Comparison of ENCODE assay signal across 1 cellular context in genomic region chr10:102418612-102419560, GRCh38.
TF ChIP-seq lines count a peak whose summit lies in the region.

Gene PSD (minus strand): TSS chr10:102418785. CDS start chr10:102417038, 1,747 bp downstream.

TF ChIP-seq in WTC11, 78 proteins besides CTCF, POLR2A, EP300 and RAD21 (continued from another document):
- no peak for TF ChIP-seq ZBTB43 (CRISPR knock-in tag; IDR thresholded peaks at IDR 0.05)
- no peak for TF ChIP-seq RORB (CRISPR knock-in tag; IDR thresholded peaks at IDR 0.05)
- no peak for TF ChIP-seq NFATC4 (CRISPR knock-in tag; IDR thresholded peaks at IDR 0.05)
- TF ChIP-seq TEAD4 (CRISPR knock-in tag; IDR thresholded peaks at IDR 0.05): no peak
- no peak for TF ChIP-seq ZNF671 (CRISPR knock-in tag; IDR thresholded peaks at IDR 0.05)
- no peak for TF ChIP-seq ZSCAN18 (CRISPR knock-in tag; IDR thresholded peaks at IDR 0.05)
- 0 out of 2 replicates have a peak, but pooled peaks have one; percentile 19 for TF ChIP-seq ATF1 (CRISPR knock-in tag; IDR thresholded peaks at IDR 0.05)
- TF ChIP-seq NR3C1 (CRISPR knock-in tag; conservative IDR thresholded peaks at IDR 0.05; ENCODE audit: low read depth): no peak
- TF ChIP-seq FOXJ3 (CRISPR knock-in tag; IDR thresholded peaks at IDR 0.05; ENCODE audit: borderline replicate concordance): no peak
- TF ChIP-seq ZMAT4 (CRISPR knock-in tag; IDR thresholded peaks at IDR 0.05): no peak
- no peak; the same call in 1 of the 2 replicates for TF ChIP-seq ZNF232 (CRISPR knock-in tag; IDR thresholded peaks at IDR 0.05)
- TF ChIP-seq CREM (CRISPR knock-in tag; IDR thresholded peaks at IDR 0.05): 0 out of 2 replicates have a peak, but pooled peaks have one; percentile 20
- no peak for TF ChIP-seq NFYB (CRISPR knock-in tag; conservative IDR thresholded peaks at IDR 0.05; ENCODE audit: low read depth)
- peak; percentile 20; the same call in 1 of the 2 replicates for TF ChIP-seq MLX (CRISPR knock-in tag; IDR thresholded peaks at IDR 0.05)
- TF ChIP-seq GTF2I (CRISPR knock-in tag; conservative IDR thresholded peaks at IDR 0.05): 0 out of 2 replicates have a peak, but pooled peaks have one; percentile 4
- no peak for TF ChIP-seq TCF7 (CRISPR knock-in tag; IDR thresholded peaks at IDR 0.05; ENCODE audit: low read depth)
- no peak for TF ChIP-seq AR (CRISPR knock-in tag; IDR thresholded peaks at IDR 0.05)
- TF ChIP-seq SMAD3 (CRISPR knock-in tag; IDR thresholded peaks at IDR 0.05; ENCODE audit: borderline replicate concordance): no peak
- no peak for TF ChIP-seq ESRRA (CRISPR knock-in tag; IDR thresholded peaks at IDR 0.05; ENCODE audit: borderline replicate concordance)
TF ChIP-seq in WTC11: peak in this region for 11.
